ENCODE assay signal across 25 cellular contexts in genomic region chr6:162063666-162064065, GRCh38.
"Had no signal": no experiment of that assay in that cellular context is flagged by ENCODE, and none has a peak within 500 bp of the region (broad histone marks: within the 10 kb centered on the region; RNA-seq: fewer than 3 reads in every experiment).

No MANE protein-coding gene starts in this region.

- H3K4me3 Mint-ChIP-seq: activated CD8-positive, alpha-beta T cell treated with anti-CD3 and anti-CD28 coated beads, Interleukin-2, amount 10 ng/mL, durations not matched to agents 7 days and 5 days; activated naive CD4-positive, alpha-beta T cell treated with anti-CD3 and anti-CD28 coated beads for 36 hours; activated naive CD8-positive, alpha-beta T cell; activated T-cell treated with anti-CD3 and anti-CD28 coated beads, Interleukin-2, amount 50 U/mL, for 24 hours; activated T-helper 1 cell treated with anti-CD3 and anti-CD28 coated beads, Interleukin-12 subunit alpha, Interleukin-12 subunit beta, Interleukin-2, Interleukin-4 antibody, amounts not matched to agents 30 ng/mL and 10 ng/mL and 1 ng/mL, durations not matched to agents 14 hours and 24 hours and 36 hours; T-helper 17 cell; WTC11 had no signal

- H3K36me3 ChIP-seq: breast epithelium had no signal

- H3K36me3 Mint-ChIP-seq: WTC11 had no signal

- H3K4me1 ChIP-seq: breast epithelium had no signal

- H3K27ac Mint-ChIP-seq: activated CD8-positive, alpha-beta T cell treated with anti-CD3 and anti-CD28 coated beads, Interleukin-2, amount 10 ng/mL, durations not matched to agents 7 days and 5 days; activated naive CD4-positive, alpha-beta T cell treated with anti-CD3 and anti-CD28 coated beads for 36 hours; activated naive CD8-positive, alpha-beta T cell; activated T-cell treated with anti-CD3 and anti-CD28 coated beads, Interleukin-2, amount 50 U/mL, for 24 hours; activated T-helper 1 cell treated with anti-CD3 and anti-CD28 coated beads, Interleukin-12 subunit alpha, Interleukin-12 subunit beta, Interleukin-2, Interleukin-4 antibody, amounts not matched to agents 30 ng/mL and 10 ng/mL and 1 ng/mL, durations not matched to agents 14 hours and 24 hours and 36 hours; T-helper 17 cell; WTC11 had no signal

- DNase-seq: activated CD4-positive, alpha-beta T cell treated with anti-CD3 and anti-CD28 coated beads for 48 hours; activated CD4-positive, alpha-beta T cell treated with anti-CD3 and anti-CD28 coated beads, Interleukin-2, amount 50 U/mL, for 4 hours; activated CD4-positive, CD25-positive, alpha-beta regulatory T cell treated with anti-CD3 and anti-CD28 coated beads, Interleukin-2, amount 50 U/mL, for 72 hours; activated CD8-positive, alpha-beta T cell treated with anti-CD3 and anti-CD28 coated beads, Interleukin-2, amount 10 ng/mL, durations not matched to agents 7 days and 5 days; activated gamma-delta T cell; activated naive CD4-positive, alpha-beta T cell treated with anti-CD3 and anti-CD28 coated beads for 36 hours; activated T-cell treated with anti-CD3 and anti-CD28 coated beads, Interleukin-2, amount 50 U/mL, for 24 hours; amygdala; caudate nucleus; MV-4-11; NCI-H1092 treated with DMSO at 0.1 percent for 48 hours; NCI-H1417 treated with DMSO at 0.1 percent for 48 hours; NCI-H1694 treated with DMSO at 0.1 percent for 48 hours; NCI-H2029 treated with DMSO at 0.1 percent for 48 hours; NCI-H345; NCI-H524; SHP77 treated with DMSO at 0.1 percent for 48 hours; T-helper 17 cell; T-helper 9 cell had no signal

- H3K4me3 ChIP-seq: breast epithelium, coronary artery had no signal

- H3K4me1 Mint-ChIP-seq: T-helper 17 cell, WTC11 had no signal

- H3K27ac ChIP-seq: breast epithelium, coronary artery had no signal

- FAIRE-seq: RCC 7860 had no signal

- ATAC-seq: activated CD8-positive, alpha-beta T cell treated with anti-CD3 and anti-CD28 coated beads, Interleukin-2, amount 10 ng/mL, durations not matched to agents 7 days and 5 days; T-helper 17 cell; WTC11 had no signal

- H3K27me3 Mint-ChIP-seq: activated naive CD8-positive, alpha-beta T cell; activated T-cell treated with anti-CD3 and anti-CD28 coated beads, Interleukin-2, amount 50 U/mL, for 24 hours; T-helper 17 cell had no signal

- H3K27me3 ChIP-seq: breast epithelium had no signal
